Comparison of ENCODE assay signal across 10 cellular contexts in genomic region chr1:33045814-33046213, GRCh38.
DNase-seq lines count a peak whose midpoint lies in the region; TF ChIP-seq lines count a peak whose summit lies in the region.
"Had no signal": no experiment of that assay in that cellular context is flagged by ENCODE, and none has a peak within 500 bp of the region (broad histone marks: within the 10 kb centered on the region; RNA-seq: fewer than 3 reads in every experiment).

No MANE protein-coding gene starts in this region.

- TF ChIP-seq CTCF in neutrophil (IDR thresholded peaks at IDR 0.05), result no peak

- H3K36me3 ChIP-seq in neutrophil, result no peaks in the 10 kb centered on the region
- H3K36me3 ChIP-seq: SJCRH30 had no signal

- DNase-seq in NCI-H82 (lab: John Stamatoyannopoulos, UW), result peak; percentile 35
- no peak for DNase-seq in NCI-H82 treated with DMSO at 0.1 percent for 48 hours (lab: John Stamatoyannopoulos, UW; ENCODE audit: unreplicated experiment)
- DNase-seq in NOMO-1 (lab: John Stamatoyannopoulos, UW; ENCODE audit: unreplicated experiment in 2 of 2), result peak; percentile 57 to 87
- DNase-seq in amniotic epithelial cell (ENCODE audit: low read depth), result peak; percentile 50
- DNase-seq in COLO829 (ENCODE audit: low spot score), result no peak
- DNase-seq in middle frontal gyrus (ENCODE audit: extremely low spot score, low spot score), result no peak
- no peak for DNase-seq in activated naive CD4-positive, alpha-beta T cell (lab: John Stamatoyannopoulos, UW)
- DNase-seq: activated CD4-positive, alpha-beta T cell treated with anti-CD3 and anti-CD28 coated beads, Interleukin-2, amount 50 U/mL, for 1 hour had no signal

- H3K27me3 ChIP-seq in neutrophil, result no peaks in the 10 kb centered on the region
- H3K27me3 ChIP-seq: SJCRH30 had no signal

- peaks cover 65 to 66% of the 10 kb centered on the region in 2 experiments for H3K4me1 ChIP-seq in neutrophil (ENCODE audit: control insufficient read depth in 1 of 2, insufficient read depth in 1 of 2, low read depth in 1 of 2, low read length in 1 of 2)

- peak overlapping the region; percentile 92 for H3K27ac ChIP-seq in neutrophil
- H3K27ac ChIP-seq: SJCRH30 had no signal

- peak overlapping the region; percentile 38 to 40 for H3K4me3 ChIP-seq in neutrophil (ENCODE audit: low read depth in 1 of 2, low read length in 1 of 2)
- H3K4me3 ChIP-seq: SJCRH30 had no signal

- no peaks in the 10 kb centered on the region for H3K9me3 ChIP-seq in neutrophil
- H3K9me3 ChIP-seq: SJCRH30 had no signal

Comparison
In these comparisons a context has a peak if more than half of its experiments do, and no peak if none do; other contexts are left out.
1. DNase-seq: peak in NCI-H82 (single experiment), NOMO-1 (2 of 2) and amniotic epithelial cell (single experiment); none in NCI-H82 treated with DMSO at 0.1 percent for 48 hours (single experiment), COLO829 (single experiment), middle frontal gyrus (single experiment) and activated naive CD4-positive, alpha-beta T cell (0 of 4).